1 cellular context compared by ENCODE assay signal in the genomic region with DNA sequence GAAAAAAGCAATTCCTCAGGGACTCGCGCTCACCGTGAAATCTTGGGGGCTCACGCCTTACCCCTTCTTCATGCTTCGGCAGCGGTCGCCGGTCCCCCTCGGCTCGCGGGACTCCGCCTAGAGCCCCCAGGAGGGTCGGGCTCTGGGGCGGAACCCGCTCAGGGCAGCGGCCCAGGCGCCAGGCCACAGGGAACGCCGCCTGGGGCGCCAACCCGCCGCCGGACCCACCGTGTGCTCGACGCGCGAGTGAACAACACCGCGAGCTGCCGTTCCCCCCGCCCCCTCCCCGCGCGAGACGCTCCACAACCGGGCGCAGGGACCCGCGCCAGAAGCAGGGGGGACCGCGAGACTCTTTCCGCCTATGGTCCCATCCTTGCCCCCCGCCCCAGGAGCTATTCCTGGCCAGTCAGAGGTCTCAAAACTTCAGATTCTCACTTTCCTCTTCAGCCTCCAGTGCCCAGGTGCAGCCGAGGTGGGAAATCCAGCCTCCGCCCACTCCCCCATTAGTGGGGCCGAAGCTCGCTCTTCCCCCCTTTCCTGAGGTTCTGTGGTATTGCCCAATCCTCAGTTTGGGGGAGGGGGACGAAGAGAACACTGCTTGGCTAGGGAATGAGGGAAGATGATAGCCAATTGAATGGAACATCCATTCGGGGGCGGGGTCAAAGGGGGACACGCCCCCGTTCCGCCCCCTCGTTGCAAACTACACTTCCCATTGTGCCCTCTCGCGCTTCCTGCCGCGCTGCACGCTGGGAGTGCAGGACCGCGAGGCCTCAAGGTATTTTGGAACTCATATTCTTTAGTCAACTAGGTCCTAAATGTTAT.
TF ChIP-seq lines count a peak whose summit lies in the region.

A gene (minus strand): TSS at position 265 of the 822 bp plus-strand sequence. CDS start 52,069 bp downstream, outside the sequence.

TF ChIP-seq in K562, 482 proteins besides CTCF, POLR2A, EP300 and RAD21 (continued from another document and continues in another):
- TF ChIP-seq MEF2A (IDR thresholded peaks at IDR 0.05; ENCODE audit: control insufficient read depth, low read depth, low read length) (no peak), BMI1 (IDR thresholded peaks at IDR 0.05; ENCODE audit: low read length) (no peak), PHB2 (IDR thresholded peaks at IDR 0.05; ENCODE audit: low read depth) (no peak), ARHGAP35 (IDR thresholded peaks at IDR 0.05; ENCODE audit: partially characterized antibody) (no peak), THRAP3 (IDR thresholded peaks at IDR 0.05; ENCODE audit: borderline replicate concordance) (no peak), NR2C2 (CRISPR knock-in tag; IDR thresholded peaks at IDR 0.05) (no peak), NR2C2 (tag; IDR thresholded peaks at IDR 0.05) (no peak), ZNF507 (tag; conservative IDR thresholded peaks at IDR 0.05) (no peak), SIN3B (IDR thresholded peaks at IDR 0.05; ENCODE audit: low read depth) (no peak), ZNF133 (CRISPR knock-in tag; IDR thresholded peaks at IDR 0.05) (no peak), ZBTB1 (CRISPR knock-in tag; IDR thresholded peaks at IDR 0.05; ENCODE audit: borderline replicate concordance, low read depth) (no peak), ZNF551 (CRISPR knock-in tag; IDR thresholded peaks at IDR 0.05) (no peak), CHCHD3 (CRISPR knock-in tag; IDR thresholded peaks at IDR 0.05) (no peak), XRCC4 (IDR thresholded peaks at IDR 0.05; ENCODE audit: extremely low read depth, insufficient read depth, insufficient read length) (no peak), PCBP2 (IDR thresholded peaks at IDR 0.05; ENCODE audit: low read depth, low read length, poor library complexity, severe bottlenecking) (no peak), ZNF324 (CRISPR knock-in tag; IDR thresholded peaks at IDR 0.05) (no peak), TFAM (CRISPR knock-in tag; conservative IDR thresholded peaks at IDR 0.05) (no peak), ZC3H11A (IDR thresholded peaks at IDR 0.05; ENCODE audit: low read depth, low read length) (no peak), HNRNPK (IDR thresholded peaks at IDR 0.05; ENCODE audit: low read depth, low read length, poor library complexity, severe bottlenecking) (no peak), KAT7 (CRISPR knock-in tag; IDR thresholded peaks at IDR 0.05; ENCODE audit: borderline replicate concordance) (no peak), ZKSCAN3 (CRISPR knock-in tag; IDR thresholded peaks at IDR 0.05) (no peak), ZNF76 (CRISPR knock-in tag; IDR thresholded peaks at IDR 0.05; ENCODE audit: borderline replicate concordance) (no peak), ZC3H8 (IDR thresholded peaks at IDR 0.05) (no peak), HNRNPH1 (optimal IDR thresholded peaks at IDR 0.05; ENCODE audit: low read depth, low read length) (no peak), XRCC3 (IDR thresholded peaks at IDR 0.05) (no peak)
- TF ChIP-seq, protein P1, sequence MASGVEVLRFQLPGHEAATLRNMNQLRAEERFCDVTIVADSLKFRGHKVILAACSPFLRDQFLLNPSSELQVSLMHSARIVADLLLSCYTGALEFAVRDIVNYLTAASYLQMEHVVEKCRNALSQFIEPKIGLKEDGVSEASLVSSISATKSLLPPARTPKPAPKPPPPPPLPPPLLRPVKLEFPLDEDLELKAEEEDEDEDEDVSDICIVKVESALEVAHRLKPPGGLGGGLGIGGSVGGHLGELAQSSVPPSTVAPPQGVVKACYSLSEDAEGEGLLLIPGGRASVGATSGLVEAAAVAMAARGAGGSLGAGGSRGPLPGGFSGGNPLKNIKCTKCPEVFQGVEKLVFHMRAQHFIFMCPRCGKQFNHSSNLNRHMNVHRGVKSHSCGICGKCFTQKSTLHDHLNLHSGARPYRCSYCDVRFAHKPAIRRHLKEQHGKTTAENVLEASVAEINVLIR (CRISPR knock-in tag; IDR thresholded peaks at IDR 0.05): no peak
- TF ChIP-seq, protein P2, sequence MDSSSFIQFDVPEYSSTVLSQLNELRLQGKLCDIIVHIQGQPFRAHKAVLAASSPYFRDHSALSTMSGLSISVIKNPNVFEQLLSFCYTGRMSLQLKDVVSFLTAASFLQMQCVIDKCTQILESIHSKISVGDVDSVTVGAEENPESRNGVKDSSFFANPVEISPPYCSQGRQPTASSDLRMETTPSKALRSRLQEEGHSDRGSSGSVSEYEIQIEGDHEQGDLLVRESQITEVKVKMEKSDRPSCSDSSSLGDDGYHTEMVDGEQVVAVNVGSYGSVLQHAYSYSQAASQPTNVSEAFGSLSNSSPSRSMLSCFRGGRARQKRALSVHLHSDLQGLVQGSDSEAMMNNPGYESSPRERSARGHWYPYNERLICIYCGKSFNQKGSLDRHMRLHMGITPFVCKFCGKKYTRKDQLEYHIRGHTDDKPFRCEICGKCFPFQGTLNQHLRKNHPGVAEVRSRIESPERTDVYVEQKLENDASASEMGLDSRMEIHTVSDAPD (CRISPR knock-in tag; IDR thresholded peaks at IDR 0.05): no peak
- TF ChIP-seq, protein P3, sequence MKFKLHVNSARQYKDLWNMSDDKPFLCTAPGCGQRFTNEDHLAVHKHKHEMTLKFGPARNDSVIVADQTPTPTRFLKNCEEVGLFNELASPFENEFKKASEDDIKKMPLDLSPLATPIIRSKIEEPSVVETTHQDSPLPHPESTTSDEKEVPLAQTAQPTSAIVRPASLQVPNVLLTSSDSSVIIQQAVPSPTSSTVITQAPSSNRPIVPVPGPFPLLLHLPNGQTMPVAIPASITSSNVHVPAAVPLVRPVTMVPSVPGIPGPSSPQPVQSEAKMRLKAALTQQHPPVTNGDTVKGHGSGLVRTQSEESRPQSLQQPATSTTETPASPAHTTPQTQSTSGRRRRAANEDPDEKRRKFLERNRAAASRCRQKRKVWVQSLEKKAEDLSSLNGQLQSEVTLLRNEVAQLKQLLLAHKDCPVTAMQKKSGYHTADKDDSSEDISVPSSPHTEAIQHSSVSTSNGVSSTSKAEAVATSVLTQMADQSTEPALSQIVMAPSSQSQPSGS (CRISPR knock-in tag; IDR thresholded peaks at IDR 0.05): no peak
- TF ChIP-seq, protein P4, sequence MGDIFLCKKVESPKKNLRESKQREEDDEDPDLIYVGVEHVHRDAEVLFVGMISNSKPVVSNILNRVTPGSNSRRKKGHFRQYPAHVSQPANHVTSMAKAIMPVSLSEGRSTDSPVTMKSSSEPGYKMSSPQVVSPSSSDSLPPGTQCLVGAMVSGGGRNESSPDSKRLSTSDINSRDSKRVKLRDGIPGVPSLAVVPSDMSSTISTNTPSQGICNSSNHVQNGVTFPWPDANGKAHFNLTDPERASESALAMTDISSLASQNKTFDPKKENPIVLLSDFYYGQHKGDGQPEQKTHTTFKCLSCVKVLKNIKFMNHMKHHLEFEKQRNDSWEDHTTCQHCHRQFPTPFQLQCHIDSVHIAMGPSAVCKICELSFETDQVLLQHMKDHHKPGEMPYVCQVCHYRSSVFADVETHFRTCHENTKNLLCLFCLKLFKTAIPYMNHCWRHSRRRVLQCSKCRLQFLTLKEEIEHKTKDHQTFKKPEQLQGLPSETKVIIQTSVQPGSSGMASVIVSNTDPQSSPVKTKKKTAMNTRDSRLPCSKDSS (IDR thresholded peaks at IDR 0.05; ENCODE audit: low read depth, partially characterized antibody): no peak
- TF ChIP-seq, protein P5, sequence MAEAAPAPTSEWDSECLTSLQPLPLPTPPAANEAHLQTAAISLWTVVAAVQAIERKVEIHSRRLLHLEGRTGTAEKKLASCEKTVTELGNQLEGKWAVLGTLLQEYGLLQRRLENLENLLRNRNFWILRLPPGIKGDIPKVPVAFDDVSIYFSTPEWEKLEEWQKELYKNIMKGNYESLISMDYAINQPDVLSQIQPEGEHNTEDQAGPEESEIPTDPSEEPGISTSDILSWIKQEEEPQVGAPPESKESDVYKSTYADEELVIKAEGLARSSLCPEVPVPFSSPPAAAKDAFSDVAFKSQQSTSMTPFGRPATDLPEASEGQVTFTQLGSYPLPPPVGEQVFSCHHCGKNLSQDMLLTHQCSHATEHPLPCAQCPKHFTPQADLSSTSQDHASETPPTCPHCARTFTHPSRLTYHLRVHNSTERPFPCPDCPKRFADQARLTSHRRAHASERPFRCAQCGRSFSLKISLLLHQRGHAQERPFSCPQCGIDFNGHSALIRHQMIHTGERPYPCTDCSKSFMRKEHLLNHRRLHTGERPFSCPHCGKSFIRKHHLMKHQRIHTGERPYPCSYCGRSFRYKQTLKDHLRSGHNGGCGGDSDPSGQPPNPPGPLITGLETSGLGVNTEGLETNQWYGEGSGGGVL (CRISPR knock-in tag; IDR thresholded peaks at IDR 0.05): no peak
- TF ChIP-seq, protein P6, sequence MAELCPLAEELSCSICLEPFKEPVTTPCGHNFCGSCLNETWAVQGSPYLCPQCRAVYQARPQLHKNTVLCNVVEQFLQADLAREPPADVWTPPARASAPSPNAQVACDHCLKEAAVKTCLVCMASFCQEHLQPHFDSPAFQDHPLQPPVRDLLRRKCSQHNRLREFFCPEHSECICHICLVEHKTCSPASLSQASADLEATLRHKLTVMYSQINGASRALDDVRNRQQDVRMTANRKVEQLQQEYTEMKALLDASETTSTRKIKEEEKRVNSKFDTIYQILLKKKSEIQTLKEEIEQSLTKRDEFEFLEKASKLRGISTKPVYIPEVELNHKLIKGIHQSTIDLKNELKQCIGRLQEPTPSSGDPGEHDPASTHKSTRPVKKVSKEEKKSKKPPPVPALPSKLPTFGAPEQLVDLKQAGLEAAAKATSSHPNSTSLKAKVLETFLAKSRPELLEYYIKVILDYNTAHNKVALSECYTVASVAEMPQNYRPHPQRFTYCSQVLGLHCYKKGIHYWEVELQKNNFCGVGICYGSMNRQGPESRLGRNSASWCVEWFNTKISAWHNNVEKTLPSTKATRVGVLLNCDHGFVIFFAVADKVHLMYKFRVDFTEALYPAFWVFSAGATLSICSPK (IDR thresholded peaks at IDR 0.05; ENCODE audit: borderline replicate concordance): no peak
- TF ChIP-seq, protein P7, sequence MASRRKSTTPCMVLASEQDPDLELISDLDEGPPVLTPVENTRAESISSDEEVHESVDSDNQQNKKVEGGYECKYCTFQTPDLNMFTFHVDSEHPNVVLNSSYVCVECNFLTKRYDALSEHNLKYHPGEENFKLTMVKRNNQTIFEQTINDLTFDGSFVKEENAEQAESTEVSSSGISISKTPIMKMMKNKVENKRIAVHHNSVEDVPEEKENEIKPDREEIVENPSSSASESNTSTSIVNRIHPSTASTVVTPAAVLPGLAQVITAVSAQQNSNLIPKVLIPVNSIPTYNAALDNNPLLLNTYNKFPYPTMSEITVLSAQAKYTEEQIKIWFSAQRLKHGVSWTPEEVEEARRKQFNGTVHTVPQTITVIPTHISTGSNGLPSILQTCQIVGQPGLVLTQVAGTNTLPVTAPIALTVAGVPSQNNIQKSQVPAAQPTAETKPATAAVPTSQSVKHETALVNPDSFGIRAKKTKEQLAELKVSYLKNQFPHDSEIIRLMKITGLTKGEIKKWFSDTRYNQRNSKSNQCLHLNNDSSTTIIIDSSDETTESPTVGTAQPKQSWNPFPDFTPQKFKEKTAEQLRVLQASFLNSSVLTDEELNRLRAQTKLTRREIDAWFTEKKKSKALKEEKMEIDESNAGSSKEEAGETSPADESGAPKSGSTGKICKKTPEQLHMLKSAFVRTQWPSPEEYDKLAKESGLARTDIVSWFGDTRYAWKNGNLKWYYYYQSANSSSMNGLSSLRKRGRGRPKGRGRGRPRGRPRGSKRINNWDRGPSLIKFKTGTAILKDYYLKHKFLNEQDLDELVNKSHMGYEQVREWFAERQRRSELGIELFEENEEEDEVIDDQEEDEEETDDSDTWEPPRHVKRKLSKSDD (conservative IDR thresholded peaks at IDR 0.05; ENCODE audit: low read length): no peak
- TF ChIP-seq, protein P8, sequence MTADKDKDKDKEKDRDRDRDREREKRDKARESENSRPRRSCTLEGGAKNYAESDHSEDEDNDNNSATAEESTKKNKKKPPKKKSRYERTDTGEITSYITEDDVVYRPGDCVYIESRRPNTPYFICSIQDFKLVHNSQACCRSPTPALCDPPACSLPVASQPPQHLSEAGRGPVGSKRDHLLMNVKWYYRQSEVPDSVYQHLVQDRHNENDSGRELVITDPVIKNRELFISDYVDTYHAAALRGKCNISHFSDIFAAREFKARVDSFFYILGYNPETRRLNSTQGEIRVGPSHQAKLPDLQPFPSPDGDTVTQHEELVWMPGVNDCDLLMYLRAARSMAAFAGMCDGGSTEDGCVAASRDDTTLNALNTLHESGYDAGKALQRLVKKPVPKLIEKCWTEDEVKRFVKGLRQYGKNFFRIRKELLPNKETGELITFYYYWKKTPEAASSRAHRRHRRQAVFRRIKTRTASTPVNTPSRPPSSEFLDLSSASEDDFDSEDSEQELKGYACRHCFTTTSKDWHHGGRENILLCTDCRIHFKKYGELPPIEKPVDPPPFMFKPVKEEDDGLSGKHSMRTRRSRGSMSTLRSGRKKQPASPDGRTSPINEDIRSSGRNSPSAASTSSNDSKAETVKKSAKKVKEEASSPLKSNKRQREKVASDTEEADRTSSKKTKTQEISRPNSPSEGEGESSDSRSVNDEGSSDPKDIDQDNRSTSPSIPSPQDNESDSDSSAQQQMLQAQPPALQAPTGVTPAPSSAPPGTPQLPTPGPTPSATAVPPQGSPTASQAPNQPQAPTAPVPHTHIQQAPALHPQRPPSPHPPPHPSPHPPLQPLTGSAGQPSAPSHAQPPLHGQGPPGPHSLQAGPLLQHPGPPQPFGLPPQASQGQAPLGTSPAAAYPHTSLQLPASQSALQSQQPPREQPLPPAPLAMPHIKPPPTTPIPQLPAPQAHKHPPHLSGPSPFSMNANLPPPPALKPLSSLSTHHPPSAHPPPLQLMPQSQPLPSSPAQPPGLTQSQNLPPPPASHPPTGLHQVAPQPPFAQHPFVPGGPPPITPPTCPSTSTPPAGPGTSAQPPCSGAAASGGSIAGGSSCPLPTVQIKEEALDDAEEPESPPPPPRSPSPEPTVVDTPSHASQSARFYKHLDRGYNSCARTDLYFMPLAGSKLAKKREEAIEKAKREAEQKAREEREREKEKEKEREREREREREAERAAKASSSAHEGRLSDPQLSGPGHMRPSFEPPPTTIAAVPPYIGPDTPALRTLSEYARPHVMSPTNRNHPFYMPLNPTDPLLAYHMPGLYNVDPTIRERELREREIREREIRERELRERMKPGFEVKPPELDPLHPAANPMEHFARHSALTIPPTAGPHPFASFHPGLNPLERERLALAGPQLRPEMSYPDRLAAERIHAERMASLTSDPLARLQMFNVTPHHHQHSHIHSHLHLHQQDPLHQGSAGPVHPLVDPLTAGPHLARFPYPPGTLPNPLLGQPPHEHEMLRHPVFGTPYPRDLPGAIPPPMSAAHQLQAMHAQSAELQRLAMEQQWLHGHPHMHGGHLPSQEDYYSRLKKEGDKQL (CRISPR knock-in tag; IDR thresholded peaks at IDR 0.05; ENCODE audit: borderline replicate concordance): no peak
- TF ChIP-seq, protein P9, sequence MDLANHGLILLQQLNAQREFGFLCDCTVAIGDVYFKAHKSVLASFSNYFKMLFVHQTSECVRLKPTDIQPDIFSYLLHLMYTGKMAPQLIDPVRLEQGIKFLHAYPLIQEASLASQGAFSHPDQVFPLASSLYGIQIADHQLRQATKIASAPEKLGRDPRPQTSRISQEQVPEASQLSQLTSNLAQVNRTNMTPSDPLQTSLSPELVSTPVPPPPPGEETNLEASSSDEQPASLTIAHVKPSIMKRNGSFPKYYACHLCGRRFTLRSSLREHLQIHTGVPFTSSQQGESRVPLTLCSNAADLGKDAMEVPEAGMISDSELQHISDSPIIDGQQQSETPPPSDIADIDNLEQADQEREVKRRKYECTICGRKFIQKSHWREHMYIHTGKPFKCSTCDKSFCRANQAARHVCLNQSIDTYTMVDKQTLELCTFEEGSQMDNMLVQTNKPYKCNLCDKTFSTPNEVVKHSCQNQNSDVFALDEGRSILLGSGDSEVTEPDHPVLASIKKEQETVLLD (IDR thresholded peaks at IDR 0.05): peak; percentile 68; the same call in 1 of the 2 replicates
